ENCODE assay signal across 11 cellular contexts in the genomic region with DNA sequence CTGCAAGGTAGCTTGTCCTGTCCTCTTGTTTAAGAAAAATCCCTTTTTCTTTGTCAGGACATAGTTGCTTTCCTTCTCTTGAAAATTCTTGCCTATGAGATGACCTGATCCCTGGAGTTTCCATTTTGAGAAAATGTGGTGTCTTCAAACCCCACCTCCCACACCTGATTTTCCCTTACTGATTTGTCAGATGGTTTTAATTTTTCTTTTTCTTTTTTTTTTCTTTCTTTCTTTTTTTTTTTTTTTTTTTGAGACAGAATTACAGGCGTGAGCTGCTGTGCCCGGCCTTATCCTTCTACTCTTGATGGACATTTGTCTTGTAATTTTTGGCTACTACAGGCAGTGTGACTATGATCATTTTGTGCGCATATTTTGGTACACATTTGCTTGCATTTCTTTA. TPM values are rescaled to one million over a fixed set of nuclear protein-coding genes. Genes with fewer than 3 reads are reported as not detected.
A peak's percentile ranks its signal among the peaks of the same experiment; 100 is the strongest.
DNase-seq lines count a peak whose midpoint lies in the region; ATAC-seq and TF ChIP-seq lines count a peak whose summit lies in the region.
"Had no signal": no experiment of that assay in that cellular context is flagged by ENCODE, and none has a peak within 500 bp of the region (broad histone marks: within the 10 kb centered on the region; RNA-seq: fewer than 3 reads in every experiment).

No MANE protein-coding gene starts in this region.

- no peak for TF ChIP-seq EP300 in SK-N-SH (IDR thresholded peaks at IDR 0.05; ENCODE audit: borderline replicate concordance in 1 of 2, low read depth in 1 of 2, low read length in 1 of 2)

- H3K4me3 ChIP-seq in SK-N-SH (ENCODE audit: low read depth in 2 of 2, low read length in 1 of 2) (peak overlapping the region; percentile 80 to 92), PC-9 (peak overlapping the region; percentile 98; the same call in 1 of the 2 replicates), fibroblast of villous mesenchyme (ENCODE audit: low read depth, low read length) (peak overlapping the region; percentile 86), skeletal muscle tissue (ENCODE audit: low read length in 3 of 3) (peak overlapping the region; percentile 97 to 100 (median 97)), thyroid gland (replicated peaks in 1 of 3) (no peak overlapping the region)

- H3K9me3 ChIP-seq in SK-N-SH (peaks cover 7% of the 10 kb centered on the region), PC-9 (ENCODE audit: insufficient read depth, low read depth) (peaks cover 44% of the 10 kb centered on the region), skeletal muscle tissue (ENCODE audit: control insufficient read depth in 3 of 3, low read length in 3 of 3) (peaks cover 0 to 7% (median 6%) of the 10 kb centered on the region in 3 donors), thyroid gland (no peaks in the 10 kb centered on the region)

- H4K20me1 ChIP-seq in SK-N-SH (ENCODE audit: insufficient read depth) (no peaks in the 10 kb centered on the region), PC-9 (ENCODE audit: insufficient read depth) (no peaks in the 10 kb centered on the region)

- peak overlapping the region; percentile 97; the same call in 1 of the 2 replicates for H2AFZ ChIP-seq in SK-N-SH (ENCODE audit: low read depth)
- no peak overlapping the region for H2AFZ ChIP-seq in PC-9

- intact Hi-C loops in PC-9 (cut with micrococcal nuclease; ENCODE audit: unreplicated experiment), result loop anchor here (2.0 kb wide), 2 partner anchors 65 to 79 kb away; partner anchors contain the start of genes ZNF568, ZNF829 and ZNF850
- intact Hi-C loops in thyroid gland (cut with DNase I), result no loop called here

- H3K4me2 ChIP-seq in SK-N-SH, result peak overlapping the region; percentile 90
- peak overlapping the region; percentile 95 for H3K4me2 ChIP-seq in PC-9

- TF ChIP-seq POLR2A in thyroid gland (IDR thresholded peaks at IDR 0.05), result no peak

- H3K27ac ChIP-seq in SK-N-SH (ENCODE audit: low read depth in 2 of 2, low read length in 1 of 2), result no peak overlapping the region
- no peak overlapping the region for H3K27ac ChIP-seq in PC-9
- no peak overlapping the region for H3K27ac ChIP-seq in skeletal muscle tissue (ENCODE audit: low read depth, low read length)
- H3K27ac ChIP-seq in thyroid gland, result no peak overlapping the region

- no peaks in the 10 kb centered on the region for H3K27me3 ChIP-seq in SK-N-SH (ENCODE audit: insufficient read depth)
- H3K27me3 ChIP-seq in PC-9 (ENCODE audit: insufficient read depth, low read depth), result no peaks in the 10 kb centered on the region
- no peaks in the 10 kb centered on the region for H3K27me3 ChIP-seq in skeletal muscle tissue (ENCODE audit: control insufficient read depth in 3 of 3, insufficient read depth in 3 of 3, low read length in 3 of 3)
- no peaks in the 10 kb centered on the region for H3K27me3 ChIP-seq in thyroid gland
- H3K27me3 ChIP-seq: Peyer's patch had no signal

- no peak for TF ChIP-seq CTCF in SK-N-SH (IDR thresholded peaks at IDR 0.05)
- no peak for TF ChIP-seq CTCF in PC-9 (conservative IDR thresholded peaks at IDR 0.05)
- no peak for TF ChIP-seq CTCF in fibroblast of villous mesenchyme (IDR thresholded peaks at IDR 0.05; ENCODE audit: insufficient read depth, low read depth, low read length)
- TF ChIP-seq CTCF in thyroid gland (IDR thresholded peaks at IDR 0.05), result no peak

- H3K4me1 ChIP-seq in SK-N-SH (ENCODE audit: control insufficient read depth in 1 of 2, insufficient read depth in 2 of 2, low read depth in 1 of 2, low read length in 1 of 2), result peaks cover 0 to 5% of the 10 kb centered on the region in 2 experiments; a peak in 1 of 4 replicates
- peaks cover 11% of the 10 kb centered on the region; the same call in 1 of the 2 replicates for H3K4me1 ChIP-seq in PC-9 (replicated peaks; ENCODE audit: insufficient read depth)
- H3K4me1 ChIP-seq in skeletal muscle tissue (ENCODE audit: control insufficient read depth in 3 of 3, insufficient read depth in 3 of 3, low read length in 3 of 3), result peaks cover 11 to 20% (median 19%) of the 10 kb centered on the region in 3 donors
- peaks cover 4 to 16% of the 10 kb centered on the region in 2 donors for H3K4me1 ChIP-seq in thyroid gland

- H3K36me3 ChIP-seq in SK-N-SH (replicated peaks in 1 of 2; ENCODE audit: control insufficient read depth in 1 of 2, insufficient read depth in 2 of 2, low read length in 1 of 2) (peaks cover 8 to 40% of the 10 kb centered on the region in 2 experiments), PC-9 (ENCODE audit: low read depth) (peaks cover 46% of the 10 kb centered on the region), skeletal muscle tissue (ENCODE audit: control insufficient read depth in 3 of 3, insufficient read depth in 3 of 3, low read length in 3 of 3) (peaks cover 5 to 22% (median 21%) of the 10 kb centered on the region in 3 donors), thyroid gland (peaks cover 4 to 12% of the 10 kb centered on the region in 2 donors)

- no peak for ATAC-seq in SK-N-SH treated with all-trans-retinoic acid at 6 μM for 48 hours

- POLR2A ChIA-PET in SK-N-SH (lab: Yijun Ruan, JAX), result no interaction called here
- POLR2A ChIA-PET in PC-9 (lab: Charles Lee; ENCODE audit: unreplicated experiment), result no interaction called here

- CTCF ChIA-PET in SK-N-SH (lab: Yijun Ruan, JAX), result interaction anchor here (1.8 kb wide), 1 partner anchor 121 kb away, joined by 4 read pairs; no protein-coding TSS in a partner anchor
- CTCF ChIA-PET in PC-9 (lab: Charles Lee), result no interaction called here

- TF ChIP-seq RAD21 in SK-N-SH (IDR thresholded peaks at IDR 0.05; ENCODE audit: low read length), result no peak

- no TSS peak for BruUV-seq in PC-9 (replicated peaks; lab: Mats Ljungman, UMichigan)

- 79% methylated on average over 3 of the region's 3 CpGs for WGBS in SK-N-SH (ENCODE audit: low lambda C conversion rate)
- WGBS in thyroid gland, 2 donors, result 97 to 100% methylated on average over 3 of the region's 3 CpGs

- H3K79me2 ChIP-seq in SK-N-SH (ENCODE audit: insufficient read depth), result peaks cover 28% of the 10 kb centered on the region
- peaks cover 11% of the 10 kb centered on the region for H3K79me2 ChIP-seq in PC-9 (ENCODE audit: low read depth)

- H3K9ac ChIP-seq in SK-N-SH, result no peak overlapping the region
- H3K9ac ChIP-seq in skeletal muscle tissue (ENCODE audit: low read depth in 1 of 3, low read length in 3 of 3), result no peak overlapping the region

- peaks cover 7% of the 10 kb centered on the region for H3F3A ChIP-seq in SK-N-SH (replicated peaks; ENCODE audit: insufficient read depth)
- H3F3A ChIP-seq in PC-9 (ENCODE audit: insufficient read depth, low read depth), result no peaks in the 10 kb centered on the region

- DNase-seq in SK-N-SH (no peak), PC-9 (no peak), fibroblast of villous mesenchyme (ENCODE audit: low read depth) (no peak), thyroid gland (no peak), activated gamma-delta T cell (lab: John Stamatoyannopoulos, UW) (no peak), MV-4-11 (lab: John Stamatoyannopoulos, UW) (no peak)
- DNase-seq: 8988T, NCI-H2107, Peyer's patch had no signal

- H3K9me2 ChIP-seq in SK-N-SH (no peaks in the 10 kb centered on the region), PC-9 (ENCODE audit: insufficient read depth) (no peaks in the 10 kb centered on the region)

TF ChIP-seq in SK-N-SH, 30 proteins besides CTCF, POLR2A, EP300 and RAD21:
- no peak for TF ChIP-seq YY1 (IDR thresholded peaks at IDR 0.05; ENCODE audit: low read depth)

TF ChIP-seq in SK-N-SH treated with all-trans-retinoic acid at 6 μM for 48 hours, 23 proteins besides CTCF, POLR2A, EP300 and RAD21:
- no peak for TF ChIP-seq RARB (CRISPR knock-in tag; IDR thresholded peaks at IDR 0.05)
- no peak for TF ChIP-seq ZC3H10 (CRISPR knock-in tag; IDR thresholded peaks at IDR 0.05)
- no peak for TF ChIP-seq ZNF565 (CRISPR knock-in tag; conservative IDR thresholded peaks at IDR 0.05; ENCODE audit: low read depth)
- TF ChIP-seq, protein P1, sequence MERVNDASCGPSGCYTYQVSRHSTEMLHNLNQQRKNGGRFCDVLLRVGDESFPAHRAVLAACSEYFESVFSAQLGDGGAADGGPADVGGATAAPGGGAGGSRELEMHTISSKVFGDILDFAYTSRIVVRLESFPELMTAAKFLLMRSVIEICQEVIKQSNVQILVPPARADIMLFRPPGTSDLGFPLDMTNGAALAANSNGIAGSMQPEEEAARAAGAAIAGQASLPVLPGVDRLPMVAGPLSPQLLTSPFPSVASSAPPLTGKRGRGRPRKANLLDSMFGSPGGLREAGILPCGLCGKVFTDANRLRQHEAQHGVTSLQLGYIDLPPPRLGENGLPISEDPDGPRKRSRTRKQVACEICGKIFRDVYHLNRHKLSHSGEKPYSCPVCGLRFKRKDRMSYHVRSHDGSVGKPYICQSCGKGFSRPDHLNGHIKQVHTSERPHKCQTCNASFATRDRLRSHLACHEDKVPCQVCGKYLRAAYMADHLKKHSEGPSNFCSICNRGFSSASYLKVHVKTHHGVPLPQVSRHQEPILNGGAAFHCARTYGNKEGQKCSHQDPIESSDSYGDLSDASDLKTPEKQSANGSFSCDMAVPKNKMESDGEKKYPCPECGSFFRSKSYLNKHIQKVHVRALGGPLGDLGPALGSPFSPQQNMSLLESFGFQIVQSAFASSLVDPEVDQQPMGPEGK (CRISPR knock-in tag; IDR thresholded peaks at IDR 0.05; ENCODE audit: borderline replicate concordance), result no peak
- no peak for TF ChIP-seq ARNTL (CRISPR knock-in tag; IDR thresholded peaks at IDR 0.05; ENCODE audit: borderline replicate concordance, low read depth)
- no peak for TF ChIP-seq ZNF70 (CRISPR knock-in tag; IDR thresholded peaks at IDR 0.05)
- no peak for TF ChIP-seq BACH2 (CRISPR knock-in tag; IDR thresholded peaks at IDR 0.05; ENCODE audit: borderline replicate concordance)

RNA-seq across cellular contexts. Expression of gene ZNF345, which starts 1.2 kb away (rescaled TPM):
- 2.4 and 4.2 TPM in 2 replicates for polyA plus RNA-seq in SK-N-SH (2012; rRNA removed)
- 2.5 and 2.8 TPM in 2 replicates for polyA plus RNA-seq in SK-N-SH (2012; cell fraction: cytosol; rRNA removed)
- polyA plus RNA-seq in SK-N-SH (2012; cell fraction: nucleus; rRNA removed), result 4.2 and 9.3 TPM in 2 replicates
- total RNA-seq in PC-9 (2021) (7.1 and 8.2 TPM in 2 replicates), fibroblast of villous mesenchyme (2.3 and 6.0 TPM in 2 replicates), skeletal muscle tissue (3.7 TPM), thyroid gland (10 to 100 TPM in 1 of 4 donors, 1 to 10 TPM in 3; 6.0 to 11.6 (median 8.2) TPM)

RNA-seq across cellular contexts. Expression of gene ZNF790, which starts 13.7 kb away (rescaled TPM):
- 2.2 and 3.1 TPM in 2 replicates for polyA plus RNA-seq in SK-N-SH (2012; rRNA removed)
- 2.7 and 3.1 TPM in 2 replicates for polyA plus RNA-seq in SK-N-SH (2012; cell fraction: cytosol; rRNA removed)
- 1.2 and 2.0 TPM in 2 replicates for polyA plus RNA-seq in SK-N-SH (2012; cell fraction: nucleus; rRNA removed)
- total RNA-seq in PC-9 (2021) (5.0 and 5.9 TPM in 2 replicates), fibroblast of villous mesenchyme (4.5 and 10.4 TPM in 2 replicates), skeletal muscle tissue (9.4 TPM), thyroid gland (10 to 100 TPM in 3 of 4 donors, 1 to 10 TPM in 1; 9.8 to 18.7 (median 14.6) TPM)

Comparison
In these comparisons a context has a peak if more than half of its experiments do, and no peak if none do; other contexts are left out.
1. H3K4me3 ChIP-seq: peak in SK-N-SH (2 of 2), PC-9 (single experiment), fibroblast of villous mesenchyme (single experiment) and skeletal muscle tissue (3 of 3); none in thyroid gland (0 of 3).